ENCODE assay signal across 8 cellular contexts in genomic region chr19:41310031-41310831, GRCh38. TPM values are rescaled to one million over a fixed set of nuclear protein-coding genes. Genes with fewer than 3 reads are reported as not detected.
DNase-seq lines count a peak whose midpoint lies in the region; ATAC-seq and TF ChIP-seq lines count a peak whose summit lies in the region.

CCDC97 (plus strand) TSS chr19:41310172; CDS start chr19:41310311, 139 bp downstream.

- H3K9me3 Mint-ChIP-seq in CD4-positive, alpha-beta T cell, result no peaks in the 10 kb centered on the region
- H3K9me3 Mint-ChIP-seq in activated CD8-positive, alpha-beta memory T cell treated with anti-CD3 and anti-CD28 coated beads, Interleukin-2, amount 10 ng/mL, durations not matched to agents 7 days and 5 days (ENCODE audit: low read depth), result no peaks in the 10 kb centered on the region

- no peak for TF ChIP-seq CTCF in CD4-positive, alpha-beta T cell (IDR thresholded peaks at IDR 0.05)

- no peaks in the 10 kb centered on the region for H3K36me3 ChIP-seq in endocrine pancreas (ENCODE audit: control insufficient read depth, insufficient read depth, low read length)

- POLR2A ChIA-PET in CD4-positive, alpha-beta T cell (lab: Charles Lee), result interaction anchor here (0.7 to 12.9 kb wide), 9 partner anchors 9 to 54 kb away, joined by 3 to 314 read pairs (median 4); partner anchors contain the start of genes B9D2, HNRNPUL1 and TGFB1

- H3K27ac ChIP-seq in CD4-positive, alpha-beta T cell (ENCODE audit: low read depth, low read length), result peak within 1 kb of the TSS; percentile 97

- intact Hi-C loops in CD4-positive, alpha-beta T cell (cut with DNase I, micrococcal nuclease), result loop anchor here in 1 of 2 experiments (2.0 to 5.0 kb wide), 2 partner anchors 17 to 127 kb away; partner anchors contain the start of gene DMAC2

- H3K4me3 Mint-ChIP-seq in CD4-positive, alpha-beta T cell, result peak within 1 kb of the TSS; percentile 95
- H3K4me3 Mint-ChIP-seq in activated CD8-positive, alpha-beta memory T cell treated with anti-CD3 and anti-CD28 coated beads, Interleukin-2, amount 10 ng/mL, durations not matched to agents 7 days and 5 days, result peak within 1 kb of the TSS; percentile 95

- ATAC-seq in CD4-positive, alpha-beta T cell (ENCODE audit: poor library complexity), result peak; percentile 55
- ATAC-seq in GM19452 (IDR thresholded peaks at IDR 0.05; ENCODE audit: unreplicated experiment), result peak; percentile 57
- ATAC-seq in activated CD8-positive, alpha-beta memory T cell treated with anti-CD3 and anti-CD28 coated beads, Interleukin-2, amount 10 ng/mL, durations not matched to agents 7 days and 5 days, result peak; percentile 72

- peak within 1 kb of the TSS; percentile 89 for H3K4me3 ChIP-seq in endocrine pancreas (ENCODE audit: control insufficient read depth, insufficient read depth, low read length)

- CTCF ChIA-PET in CD4-positive, alpha-beta T cell (lab: Charles Lee), result interaction anchor here (1.4 to 5.0 kb wide), 5 partner anchors 17 to 106 kb away, joined by 4 to 43 read pairs (median 20); partner anchors contain the start of genes HNRNPUL1 and TGFB1
- CTCF ChIA-PET in activated CD8-positive, alpha-beta memory T cell treated with anti-CD3 and anti-CD28 coated beads, Interleukin-2, amount 10 ng/mL, durations not matched to agents 7 days and 5 days (lab: Charles Lee), result interaction anchor here (0.7 to 11.7 kb wide), 9 partner anchors 8 to 166 kb away, joined by 3 to 110 read pairs (median 6); partner anchors contain the start of gene HNRNPUL1

- H3K27me3 ChIP-seq in CD4-positive, alpha-beta T cell (ENCODE audit: control insufficient read depth, insufficient read depth, low read length), result no peaks in the 10 kb centered on the region
- H3K27me3 ChIP-seq in endocrine pancreas (ENCODE audit: control insufficient read depth, insufficient read depth, low read length), result no peaks in the 10 kb centered on the region

- no peaks in the 10 kb centered on the region for H3K9me3 ChIP-seq in CD4-positive, alpha-beta T cell (ENCODE audit: control insufficient read depth, low read length)
- no peaks in the 10 kb centered on the region for H3K9me3 ChIP-seq in endocrine pancreas (ENCODE audit: control insufficient read depth, low read length)

- peak within 1 kb of the TSS; percentile 100 for H3K9ac ChIP-seq in endocrine pancreas (ENCODE audit: control insufficient read depth, insufficient read depth, low read length)

- H3K4me1 Mint-ChIP-seq in CD4-positive, alpha-beta T cell (ENCODE audit: low read depth), result peaks cover 80% of the 10 kb centered on the region
- H3K4me1 Mint-ChIP-seq in activated CD8-positive, alpha-beta memory T cell treated with anti-CD3 and anti-CD28 coated beads, Interleukin-2, amount 10 ng/mL, durations not matched to agents 7 days and 5 days, result peaks cover 69% of the 10 kb centered on the region

- H3K27ac Mint-ChIP-seq in CD4-positive, alpha-beta T cell, result peak within 1 kb of the TSS; percentile 97
- peak within 1 kb of the TSS; percentile 94 for H3K27ac Mint-ChIP-seq in activated CD8-positive, alpha-beta memory T cell treated with anti-CD3 and anti-CD28 coated beads, Interleukin-2, amount 10 ng/mL, durations not matched to agents 7 days and 5 days

- H3K36me3 Mint-ChIP-seq in CD4-positive, alpha-beta T cell (ENCODE audit: low read depth), result peaks cover 79% of the 10 kb centered on the region
- H3K36me3 Mint-ChIP-seq in activated CD8-positive, alpha-beta memory T cell treated with anti-CD3 and anti-CD28 coated beads, Interleukin-2, amount 10 ng/mL, durations not matched to agents 7 days and 5 days, result peaks cover 46% of the 10 kb centered on the region

- no peaks in the 10 kb centered on the region for H3K27me3 Mint-ChIP-seq in CD4-positive, alpha-beta T cell
- no peaks in the 10 kb centered on the region for H3K27me3 Mint-ChIP-seq in activated CD8-positive, alpha-beta memory T cell treated with anti-CD3 and anti-CD28 coated beads, Interleukin-2, amount 10 ng/mL, durations not matched to agents 7 days and 5 days

- DNase-seq in CD4-positive, alpha-beta T cell, result peak; percentile 80 to 90 (median 86)
- DNase-seq in HT-29 (ENCODE audit: low spot score) (peak; percentile 95), NOMO-1 treated with dmso at 0.1 percent for 144 hours (lab: John Stamatoyannopoulos, UW; ENCODE audit: unreplicated experiment) (peak; percentile 78), mesenteric fat pad (ENCODE audit: low spot score) (peak; percentile 96)
- DNase-seq in activated CD8-positive, alpha-beta memory T cell treated with anti-CD3 and anti-CD28 coated beads, Interleukin-2, amount 10 ng/mL, durations not matched to agents 7 days and 5 days, result peak; percentile 93
- peak; percentile 75 to 79 for DNase-seq in stimulated activated CD8-positive, alpha-beta memory T cell treated with anti-CD3 and anti-CD28 coated beads, Interleukin-15, amount 100 ng/mL, for 4 hours (ENCODE audit: low read depth in 2 of 2)

- no peaks in the 10 kb centered on the region for H3K4me1 ChIP-seq in endocrine pancreas (ENCODE audit: control insufficient read depth, insufficient read depth, low read length)

RNA-seq across cellular contexts. Expression of gene CCDC97, which starts in this region (rescaled TPM):
- 10 to 100 TPM; 27.3 to 29.7 TPM for total RNA-seq in CD4-positive, alpha-beta T cell
- 34.5 and 39.5 TPM in 2 replicates for total RNA-seq in HT-29 (2014; rRNA removed; shearing (Covaris generic))
- 10 to 100 TPM; 42.9 to 43.5 TPM for total RNA-seq in activated CD8-positive, alpha-beta memory T cell treated with anti-CD3 and anti-CD28 coated beads, Interleukin-2, amount 10 ng/mL, durations not matched to agents 7 days and 5 days
- total RNA-seq in mesenteric fat pad, result 20.5 TPM

Comparison
In these comparisons a context has a peak if more than half of its experiments do, and no peak if none do; other contexts are left out.
1. Peak in every context shown above with its lines: DNase-seq, ATAC-seq, H3K4me3 ChIP-seq and H3K27ac ChIP-seq.